Comparison of ENCODE assay signal across 23 cellular contexts in genomic region chr12:121176826-121177529, GRCh38. TPM values are rescaled to one million over a fixed set of nuclear protein-coding genes. Genes with fewer than 3 reads are reported as not detected.
A peak's percentile ranks its signal among the peaks of the same experiment; 100 is the strongest.
DNase-seq lines count a peak whose midpoint lies in the region; ATAC-seq and TF ChIP-seq lines count a peak whose summit lies in the region.
"Had no signal": no experiment of that assay in that cellular context is flagged by ENCODE, and none has a peak within 500 bp of the region (broad histone marks: within the 10 kb centered on the region; RNA-seq: fewer than 3 reads in every experiment).

No MANE protein-coding gene starts in this region.

- peaks cover 31% of the 10 kb centered on the region for H3K4me1 Mint-ChIP-seq in CD14-positive monocyte

- no peak overlapping the region for H3K4me3 ChIP-seq in NB4 (ENCODE audit: low read depth, low read length)
- H3K4me3 ChIP-seq in esophagus squamous epithelium: no peak overlapping the region
- no peak overlapping the region for H3K4me3 ChIP-seq in lower leg skin (ENCODE audit: low read depth, poor library complexity, severe bottlenecking)
- H3K4me3 ChIP-seq: SK-N-MC had no signal

- H3K27me3 ChIP-seq in esophagus squamous epithelium: no peaks in the 10 kb centered on the region

- WGBS in esophagus squamous epithelium, 2 donors: 82 to 89% methylated on average over 19 of the region's 19 CpGs
- 91 to 94% methylated on average over 19 of the region's 19 CpGs for WGBS in lower leg skin, 2 donors

- no peak overlapping the region for H3K4me3 Mint-ChIP-seq in CD14-positive monocyte
- H3K4me3 Mint-ChIP-seq: B cell; CD4-positive, alpha-beta T cell had no signal

- no peak overlapping the region for H3K27ac ChIP-seq in esophagus squamous epithelium
- H3K27ac ChIP-seq: KMS-11, SK-N-MC had no signal

- peaks cover 70 to 83% of the 10 kb centered on the region in 2 donors for H3K36me3 Mint-ChIP-seq in CD14-positive monocyte
- no peaks in the 10 kb centered on the region for H3K36me3 Mint-ChIP-seq in activated naive CD4-positive, alpha-beta T cell treated with anti-CD3 and anti-CD28 coated beads, Interleukin-2, amount 50 U/mL, for 72 hours

- H3K27ac Mint-ChIP-seq in CD14-positive monocyte: peak overlapping the region; percentile 61 to 90 (median 78)
- no peak overlapping the region for H3K27ac Mint-ChIP-seq in activated naive CD4-positive, alpha-beta T cell treated with anti-CD3 and anti-CD28 coated beads, Interleukin-2, amount 50 U/mL, for 72 hours
- H3K27ac Mint-ChIP-seq: B cell; CD4-positive, alpha-beta T cell had no signal

- no peaks in the 10 kb centered on the region for H3K9me3 ChIP-seq in esophagus squamous epithelium
- H3K9me3 ChIP-seq: Caco-2 had no signal

- no peak for ATAC-seq in HG03520 (IDR thresholded peaks at IDR 0.05; ENCODE audit: unreplicated experiment)
- no peak for ATAC-seq in activated naive CD4-positive, alpha-beta T cell treated with anti-CD3 and anti-CD28 coated beads, Interleukin-2, amount 50 U/mL, for 72 hours

- H3K9me3 Mint-ChIP-seq in CD14-positive monocyte: peaks cover 0 to 9% (median 2%) of the 10 kb centered on the region in 7 donors
- no peaks in the 10 kb centered on the region for H3K9me3 Mint-ChIP-seq in activated naive CD4-positive, alpha-beta T cell treated with anti-CD3 and anti-CD28 coated beads, Interleukin-2, amount 50 U/mL, for 72 hours
- H3K9me3 Mint-ChIP-seq: CD4-positive, alpha-beta T cell had no signal

- peaks cover 0 to 6% (median 0%) of the 10 kb centered on the region in 3 donors for H3K27me3 Mint-ChIP-seq in CD14-positive monocyte (ENCODE audit: low read depth in 3 of 3)
- H3K27me3 Mint-ChIP-seq: B cell; CD4-positive, alpha-beta T cell had no signal

- no peak for TF ChIP-seq POLR2A in NB4 (IDR thresholded peaks at IDR 0.05; ENCODE audit: extremely low read depth, insufficient read length)
- no peak for TF ChIP-seq POLR2A in esophagus squamous epithelium (IDR thresholded peaks at IDR 0.05)
- TF ChIP-seq POLR2A in lower leg skin (IDR thresholded peaks at IDR 0.05): no peak

- peaks cover 0 to 4% (median 0%) of the 10 kb centered on the region in 3 donors for H3K4me1 ChIP-seq in esophagus squamous epithelium

- intact Hi-C loops in CD14-positive monocyte (cut with micrococcal nuclease) (loop anchor here (5.0 kb wide), 3 partner anchors 35 to 45 kb away; partner anchors contain the start of genes P2RX4 (in 1 of the 2) and P2RX7 (in 1 of the 2)), esophagus squamous epithelium (cut with DNase I) (no loop called here), lower leg skin (cut with DNase I; ENCODE audit: low total_unique reads) (no loop called here)

- DNase-seq in CD14-positive monocyte (ENCODE audit: low spot score) (no peak), NB4 (ENCODE audit: low read depth) (peak; percentile 28), cerebellar cortex (ENCODE audit: low spot score) (peak; percentile 93), lung microvascular endothelial cell (ENCODE audit: low read depth in 2 of 2) (peak; percentile 26 to 71), esophagus squamous epithelium (lab: John Stamatoyannopoulos, UW) (no peak), lower leg skin (ENCODE audit: low spot score in 2 of 2) (no peak)
- no peak for DNase-seq in activated naive CD4-positive, alpha-beta T cell treated with anti-CD3 and anti-CD28 coated beads, Interleukin-2, amount 50 U/mL, for 72 hours (ENCODE audit: low spot score in 2 of 2)
- DNase-seq: 8988T; Caco-2; CD4-positive, alpha-beta T cell; DMS153; GF-D8; HCEC 1CT; NCI-H1105; NCI-H1694; NCI-H510A; NCI-H748 treated with DMSO at 0.1 percent for 48 hours; NK-92 treated with Interleukin-12 subunit alpha and Interleukin-12 subunit beta, amount 100 ng/mL, for 24 hours; SHP77 had no signal

- peaks cover 0 to 22% (median 0%) of the 10 kb centered on the region in 3 donors for H3K36me3 ChIP-seq in esophagus squamous epithelium

- TF ChIP-seq CTCF in CD14-positive monocyte (IDR thresholded peaks at IDR 0.05): no peak
- TF ChIP-seq CTCF in NB4 (IDR thresholded peaks at IDR 0.05; ENCODE audit: low read depth, low read length): no peak
- TF ChIP-seq CTCF in esophagus squamous epithelium (IDR thresholded peaks at IDR 0.05): no peak
- no peak for TF ChIP-seq CTCF in lower leg skin (IDR thresholded peaks at IDR 0.05)

RNA-seq across cellular contexts. Expression of gene P2RX4, which starts 33.0 kb away (rescaled TPM):
- polyA plus RNA-seq in CD14-positive monocyte: 10 to 100 TPM; 61.8 to 74.7 TPM
- total RNA-seq in lung microvascular endothelial cell (78.9 and 127 TPM in 2 replicates), esophagus squamous epithelium (10 to 100 TPM; 13.0 to 32.3 (median 19.9) TPM), lower leg skin (10 to 100 TPM; 19.4 to 38.0 (median 24.2) TPM)
- total RNA-seq in activated naive CD4-positive, alpha-beta T cell treated with anti-CD3 and anti-CD28 coated beads, Interleukin-2, amount 50 U/mL, for 72 hours: 10 to 100 TPM; 15.5 to 17.9 TPM

RNA-seq across cellular contexts. Expression of gene P2RX7, which starts 44.3 kb away (rescaled TPM):
- 10 to 100 TPM; 12.3 to 20.5 TPM for polyA plus RNA-seq in CD14-positive monocyte
- 3.1 and 7.1 TPM in 2 replicates for total RNA-seq in lung microvascular endothelial cell
- 1 to 10 TPM; 1.6 to 2.7 (median 2.2) TPM for total RNA-seq in esophagus squamous epithelium
- 1 to 10 TPM; 1.2 to 7.3 TPM for total RNA-seq in activated naive CD4-positive, alpha-beta T cell treated with anti-CD3 and anti-CD28 coated beads, Interleukin-2, amount 50 U/mL, for 72 hours
- total RNA-seq in lower leg skin: 10 to 100 TPM in 3 of 4 donors, 1 to 10 TPM in 1; 9.8 to 38.6 (median 24.4) TPM
- total RNA-seq: Caco-2 had no signal

Comparison
In these comparisons a context has a peak if more than half of its experiments do, and no peak if none do; other contexts are left out.
1. DNase-seq: peak in NB4 (single experiment), cerebellar cortex (single experiment) and lung microvascular endothelial cell (2 of 2); none in CD14-positive monocyte (single experiment), esophagus squamous epithelium (single experiment), activated naive CD4-positive, alpha-beta T cell treated with anti-CD3 and anti-CD28 coated beads, Interleukin-2, amount 50 U/mL, for 72 hours (0 of 2) and lower leg skin (0 of 2).
2. H3K27ac Mint-ChIP-seq: peak in CD14-positive monocyte (7 of 7); none in activated naive CD4-positive, alpha-beta T cell treated with anti-CD3 and anti-CD28 coated beads, Interleukin-2, amount 50 U/mL, for 72 hours (0 of 2).
3. intact Hi-C loops: an anchor here in CD14-positive monocyte (5.0 kb wide); none called in esophagus squamous epithelium and lower leg skin.